15 cellular contexts compared by ENCODE assay signal in genomic region chr2:143246815-143247744, GRCh38.
DNase-seq lines count a peak whose midpoint lies in the region; ATAC-seq, FAIRE-seq and TF ChIP-seq lines count a peak whose summit lies in the region.
"Had no signal": no experiment of that assay in that cellular context is flagged by ENCODE, and none has a peak within 500 bp of the region (broad histone marks: within the 10 kb centered on the region; RNA-seq: fewer than 3 reads in every experiment).

No MANE protein-coding gene starts in this region.

- H3K9ac ChIP-seq in kidney (ENCODE audit: low read length in 2 of 2) = no peak overlapping the region

- DNase-seq in Right ventricle myocardium superior (peak; percentile 37), right cardiac atrium (no peak), T-helper 17 cell (peak in 2 of 3 donors; percentile 16 to 17), natural killer cell (no peak), kidney (no peak)
- DNase-seq in activated naive CD4-positive, alpha-beta T cell treated with anti-CD3 and anti-CD28 coated beads, Interleukin-2, amount 50 U/mL, for 72 hours (ENCODE audit: low spot score in 2 of 2) = no peak
- DNase-seq: amygdala, MG63 had no signal

- H3K36me3 ChIP-seq in kidney (ENCODE audit: control insufficient read depth in 1 of 2, insufficient read depth in 2 of 2, low read length in 2 of 2) = no peaks in the 10 kb centered on the region
- H3K36me3 ChIP-seq: esophagus muscularis mucosa, left lung, MG63 had no signal

- peaks cover 8% of the 10 kb centered on the region for H3K4me1 Mint-ChIP-seq in T-helper 17 cell
- H3K4me1 Mint-ChIP-seq in natural killer cell = peaks cover 0 to 4% of the 10 kb centered on the region in 2 donors

- WGBS in right cardiac atrium = 86% methylated on average over 10 of the region's 10 CpGs

- H3K27me3 Mint-ChIP-seq in T-helper 17 cell (no peaks in the 10 kb centered on the region), natural killer cell (ENCODE audit: low read depth in 2 of 2) (no peaks in the 10 kb centered on the region)

- TF ChIP-seq CTCF in natural killer cell (IDR thresholded peaks at IDR 0.05) = no peak
- TF ChIP-seq CTCF in kidney (IDR thresholded peaks at IDR 0.05; ENCODE audit: borderline replicate concordance, extremely low read depth, insufficient read depth) = no peak

- H3K4me3 ChIP-seq in right cardiac atrium (ENCODE audit: low read length) = no peak overlapping the region
- H3K4me3 ChIP-seq in kidney (ENCODE audit: low read length in 2 of 2) = no peak overlapping the region
- H3K4me3 ChIP-seq: esophagus muscularis mucosa, left lung, MG63 had no signal

- H3K4me3 Mint-ChIP-seq in T-helper 17 cell = no peak overlapping the region
- peak overlapping the region; percentile 51 for H3K4me3 Mint-ChIP-seq in natural killer cell

- H3K9me3 ChIP-seq in right cardiac atrium (ENCODE audit: control insufficient read depth, low read length) (no peaks in the 10 kb centered on the region), T-helper 17 cell (ENCODE audit: control insufficient read depth, low read length, poor library complexity, severe bottlenecking) (no peaks in the 10 kb centered on the region), kidney (ENCODE audit: control insufficient read depth in 1 of 2, low read length in 2 of 2) (no peaks in the 10 kb centered on the region)
- H3K9me3 ChIP-seq: esophagus muscularis mucosa, left lung, MG63 had no signal

- H3K27me3 ChIP-seq in right cardiac atrium (ENCODE audit: control insufficient read depth, insufficient read depth) = no peaks in the 10 kb centered on the region
- H3K27me3 ChIP-seq: esophagus muscularis mucosa, left lung, MG63 had no signal

- no peaks in the 10 kb centered on the region for H3K4me1 ChIP-seq in right cardiac atrium (ENCODE audit: control insufficient read depth, insufficient read depth, low read length)
- H3K4me1 ChIP-seq in kidney (ENCODE audit: control insufficient read depth in 1 of 2, insufficient read depth in 1 of 2, low read depth in 1 of 2, low read length in 2 of 2) = no peaks in the 10 kb centered on the region
- H3K4me1 ChIP-seq: esophagus muscularis mucosa had no signal

- no peak overlapping the region for H3K27ac Mint-ChIP-seq in T-helper 17 cell
- H3K27ac Mint-ChIP-seq in activated naive CD4-positive, alpha-beta T cell treated with anti-CD3 and anti-CD28 coated beads, Interleukin-2, amount 50 U/mL, for 72 hours = no peak overlapping the region
- H3K27ac Mint-ChIP-seq in natural killer cell = no peak overlapping the region

- H3K9me3 Mint-ChIP-seq in activated naive CD4-positive, alpha-beta T cell treated with anti-CD3 and anti-CD28 coated beads, Interleukin-2, amount 50 U/mL, for 72 hours = no peaks in the 10 kb centered on the region
- no peaks in the 10 kb centered on the region for H3K9me3 Mint-ChIP-seq in natural killer cell

- intact Hi-C loops in Right ventricle myocardium superior (cut with DNase I) (no loop called here), right cardiac atrium (cut with DNase I) (no loop called here), natural killer cell (cut with micrococcal nuclease) (no loop called here), kidney (cut with DNase I) (no loop called here)

- FAIRE-seq in kidney (lab: Jason Lieb, UNC) = no peak
- FAIRE-seq: H1 had no signal

- no peak for ATAC-seq in Right ventricle myocardium superior (ENCODE audit: poor library complexity)
- ATAC-seq in right cardiac atrium = no peak
- peak; percentile 85 for ATAC-seq in T-helper 17 cell
- ATAC-seq in activated naive CD4-positive, alpha-beta T cell treated with anti-CD3 and anti-CD28 coated beads, Interleukin-2, amount 50 U/mL, for 72 hours = peak; percentile 38 to 47
- peak; percentile 71 to 81 (median 72) for ATAC-seq in natural killer cell
- ATAC-seq in GM21619 (IDR thresholded peaks at IDR 0.05; ENCODE audit: unreplicated experiment) = no peak
- no peak for ATAC-seq in HG02759 (IDR thresholded peaks at IDR 0.05; ENCODE audit: unreplicated experiment)
- ATAC-seq: left lung, sciatic nerve had no signal

- peaks cover 4% of the 10 kb centered on the region for H3K36me3 Mint-ChIP-seq in T-helper 17 cell (ENCODE audit: low read depth)
- peaks cover 6 to 8% of the 10 kb centered on the region in 2 donors for H3K36me3 Mint-ChIP-seq in activated naive CD4-positive, alpha-beta T cell treated with anti-CD3 and anti-CD28 coated beads, Interleukin-2, amount 50 U/mL, for 72 hours
- H3K36me3 Mint-ChIP-seq in natural killer cell = no peaks in the 10 kb centered on the region

- no peak overlapping the region for H3K27ac ChIP-seq in right cardiac atrium (ENCODE audit: low read length)
- no peak overlapping the region for H3K27ac ChIP-seq in kidney (ENCODE audit: low read depth in 2 of 2, low read length in 2 of 2)
- H3K27ac ChIP-seq: esophagus muscularis mucosa, left lung, VCaP had no signal

Comparison
In these comparisons a context has a peak if more than half of its experiments do, and no peak if none do; other contexts are left out.
1. DNase-seq: peak in Right ventricle myocardium superior (single experiment) and T-helper 17 cell (2 of 3); none in right cardiac atrium (0 of 3), activated naive CD4-positive, alpha-beta T cell treated with anti-CD3 and anti-CD28 coated beads, Interleukin-2, amount 50 U/mL, for 72 hours (0 of 2), natural killer cell (single experiment) and kidney (single experiment).
2. ATAC-seq: peak in T-helper 17 cell (single experiment), activated naive CD4-positive, alpha-beta T cell treated with anti-CD3 and anti-CD28 coated beads, Interleukin-2, amount 50 U/mL, for 72 hours (2 of 2) and natural killer cell (3 of 3); none in Right ventricle myocardium superior (single experiment), right cardiac atrium (0 of 2), GM21619 (single experiment) and HG02759 (single experiment).